20 cellular contexts compared by ENCODE assay signal in the genomic region with DNA sequence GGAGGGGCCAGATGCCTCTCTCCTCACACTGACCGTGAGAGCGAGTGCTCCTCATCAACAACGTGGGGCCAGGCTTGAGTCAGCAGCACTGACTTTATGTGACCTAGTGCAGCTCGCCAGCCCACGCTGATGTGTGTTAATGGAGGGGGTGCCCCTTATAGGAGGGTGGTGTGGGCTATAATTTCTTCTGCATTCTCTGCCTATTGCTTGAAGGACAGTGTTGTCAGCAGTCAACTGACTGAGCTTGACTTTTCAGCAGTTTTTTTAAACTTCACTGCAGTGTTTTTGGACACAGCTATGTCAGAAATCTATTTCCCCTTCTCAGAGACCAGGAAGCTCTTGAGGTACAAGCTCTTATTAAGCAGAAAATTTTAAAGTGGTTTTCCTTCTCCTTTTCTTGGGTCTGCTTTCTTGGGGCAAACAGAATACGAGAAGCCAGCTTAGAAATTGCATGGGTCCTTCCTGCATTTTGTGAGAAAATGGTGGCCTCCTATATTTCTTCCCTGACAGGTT.
DNase-seq lines count a peak whose midpoint lies in the region; ATAC-seq and TF ChIP-seq lines count a peak whose summit lies in the region.
"Had no signal": no experiment of that assay in that cellular context is flagged by ENCODE, and none has a peak within 500 bp of the region (broad histone marks: within the 10 kb centered on the region; RNA-seq: fewer than 3 reads in every experiment).

No MANE protein-coding gene starts in this region.

- H2AK5ac ChIP-seq in neuronal stem cell (ENCODE audit: low read depth, low read length) = peak overlapping the region; percentile 45

- intact Hi-C loops in heart right ventricle (cut with DNase I) = loop anchor here in 1 of 10 donors (5.0 kb wide), 1 partner anchor 420 kb away; no protein-coding TSS in a partner anchor

- no peak overlapping the region for H3K4me2 ChIP-seq in neuronal stem cell (ENCODE audit: insufficient read depth, low read length, poor library complexity, severe bottlenecking)
- H3K4me2 ChIP-seq: KMS-11 had no signal

- H4K8ac ChIP-seq in neuronal stem cell (ENCODE audit: low read depth, low read length) = no peak overlapping the region

- H3K4me1 ChIP-seq in heart right ventricle = peaks cover 0 to 46% (median 33%) of the 10 kb centered on the region in 9 donors
- H3K4me1 ChIP-seq in neuronal stem cell (ENCODE audit: control insufficient read depth in 2 of 2, insufficient read depth in 1 of 2, low read depth in 1 of 2, low read length in 2 of 2) = peaks cover 3 to 20% of the 10 kb centered on the region in 2 donors
- H3K4me1 ChIP-seq: body of pancreas had no signal

- ATAC-seq in heart right ventricle (peak in 6 of 8 donors; percentile 22 to 58 (median 42)), HG02885 (IDR thresholded peaks at IDR 0.05; ENCODE audit: poor library complexity, unreplicated experiment) (no peak)
- ATAC-seq: body of pancreas had no signal

- H3K27me3 ChIP-seq in heart right ventricle (no peaks in the 10 kb centered on the region), neuronal stem cell (ENCODE audit: control insufficient read depth in 3 of 3, insufficient read depth in 3 of 3, low read depth in 1 of 3, low read length in 3 of 3) (peaks cover 0 to 3% (median 0%) of the 10 kb centered on the region in 3 experiments), WERI-Rb-1 (ENCODE audit: insufficient read depth, low read depth, severe bottlenecking) (no peaks in the 10 kb centered on the region)
- H3K27me3 ChIP-seq: body of pancreas, tibial artery had no signal

- no peak overlapping the region for H2BK5ac ChIP-seq in neuronal stem cell (ENCODE audit: low read length)

- H3K36me3 ChIP-seq in heart right ventricle (peaks cover 0 to 44% (median 4%) of the 10 kb centered on the region in 9 donors), neuronal stem cell (replicated peaks in 1 of 2; ENCODE audit: control insufficient read depth in 2 of 2, insufficient read depth in 2 of 2, low read length in 2 of 2) (no peaks in the 10 kb centered on the region), WERI-Rb-1 (no peaks in the 10 kb centered on the region)

- DNase-seq in GDM1 (lab: John Stamatoyannopoulos, UW) (peak; percentile 56), NOMO-1 treated with dmso at 0.1 percent for 144 hours (lab: John Stamatoyannopoulos, UW; ENCODE audit: unreplicated experiment) (peak; percentile 81), heart right ventricle (no peak), neuronal stem cell (ENCODE audit: low spot score) (no peak), WERI-Rb-1 (no peak), ureter (ENCODE audit: low spot score) (no peak), NCI-H187 treated with DMSO at 0.1 percent for 48 hours (lab: John Stamatoyannopoulos, UW) (no peak)
- DNase-seq: activated CD4-positive, CD25-positive, alpha-beta regulatory T cell treated with anti-CD3 and anti-CD28 coated beads, Interleukin-2, amount 50 U/mL, for 72 hours; activated naive CD8-positive, alpha-beta T cell treated with anti-CD3 and anti-CD28 coated beads for 36 hours; GM23248; NCI-H1105; NCI-H2107; NCI-H510A treated with DMSO at 0.1 percent for 48 hours; SHP77 treated with DMSO at 0.1 percent for 48 hours; stimulated activated naive CD4-positive, alpha-beta T cell; tibial artery had no signal

- no peak overlapping the region for H2BK120ac ChIP-seq in neuronal stem cell (ENCODE audit: low read depth, low read length)

- TF ChIP-seq CTCF in heart right ventricle (IDR thresholded peaks at IDR 0.05) (no peak), WERI-Rb-1 (IDR thresholded peaks at IDR 0.05; ENCODE audit: low read depth, low read length) (no peak)

- peak overlapping the region; percentile 14 for H2BK12ac ChIP-seq in neuronal stem cell (ENCODE audit: low read length)

- peak overlapping the region; percentile 36 for H3K18ac ChIP-seq in neuronal stem cell (ENCODE audit: low read length)

- no peak overlapping the region for H2BK15ac ChIP-seq in neuronal stem cell (ENCODE audit: low read length)

- 86 to 91% methylated on average over 6 of the region's 6 CpGs for WGBS in heart right ventricle, 2 donors
- WGBS in neuronal stem cell (ENCODE audit: extremely low coverage in 2 of 2, insufficient read length in 2 of 2, insufficient replicate concordance in 1 of 2), 2 donors = no CpG with 5 or more reads among the region's 6 CpGs

- H3K4ac ChIP-seq in neuronal stem cell (ENCODE audit: low read length) = no peak overlapping the region

- H2AFZ ChIP-seq in neuronal stem cell (ENCODE audit: low read length) = no peak overlapping the region
- H2AFZ ChIP-seq: GM23248 had no signal

- no peak overlapping the region for H3K4me3 ChIP-seq in heart right ventricle
- H3K4me3 ChIP-seq in neuronal stem cell (ENCODE audit: low read length in 2 of 2) = no peak overlapping the region
- H3K4me3 ChIP-seq in WERI-Rb-1 (ENCODE audit: low read depth, low read length) = no peak overlapping the region
- H3K4me3 ChIP-seq: body of pancreas, coronary artery, GM23248, tibial artery had no signal

- no peak overlapping the region for H3K9ac ChIP-seq in neuronal stem cell (ENCODE audit: low read depth, low read length, poor library complexity)
- H3K9ac ChIP-seq: GM23248, KMS-11 had no signal

- H3K9me3 ChIP-seq in heart right ventricle (no peaks in the 10 kb centered on the region), neuronal stem cell (replicated peaks in 1 of 2; ENCODE audit: control insufficient read depth in 2 of 2, insufficient read depth in 1 of 2, low read depth in 1 of 2, low read length in 2 of 2) (no peaks in the 10 kb centered on the region), WERI-Rb-1 (ENCODE audit: severe bottlenecking) (no peaks in the 10 kb centered on the region)
- H3K9me3 ChIP-seq: body of pancreas, tibial artery had no signal

- H3K14ac ChIP-seq in neuronal stem cell (ENCODE audit: low read length) = no peak overlapping the region

- H3K23ac ChIP-seq in neuronal stem cell (ENCODE audit: low read depth, low read length, poor library complexity) = peak overlapping the region; percentile 39

- H4K91ac ChIP-seq in neuronal stem cell (ENCODE audit: low read depth, low read length, poor library complexity) = no peak overlapping the region

- no peaks in the 10 kb centered on the region for H3K79me1 ChIP-seq in neuronal stem cell (ENCODE audit: low read depth, low read length)

- peak overlapping the region in 3 of 10 donors; percentile 15 to 75 (median 31) for H3K27ac ChIP-seq in heart right ventricle
- H3K27ac ChIP-seq in neuronal stem cell (replicated peaks; ENCODE audit: low read length) = no peak overlapping the region
- no peak overlapping the region for H3K27ac ChIP-seq in WERI-Rb-1
- H3K27ac ChIP-seq: GM23248, KMS-11, tibial artery had no signal

Comparison
In these comparisons a context has a peak if more than half of its experiments do, and no peak if none do; other contexts are left out.
1. DNase-seq: peak in GDM1 (single experiment) and NOMO-1 treated with dmso at 0.1 percent for 144 hours (single experiment); none in heart right ventricle (0 of 2), neuronal stem cell (single experiment), WERI-Rb-1 (single experiment), ureter (single experiment) and NCI-H187 treated with DMSO at 0.1 percent for 48 hours (single experiment).